In the genomic region with DNA sequence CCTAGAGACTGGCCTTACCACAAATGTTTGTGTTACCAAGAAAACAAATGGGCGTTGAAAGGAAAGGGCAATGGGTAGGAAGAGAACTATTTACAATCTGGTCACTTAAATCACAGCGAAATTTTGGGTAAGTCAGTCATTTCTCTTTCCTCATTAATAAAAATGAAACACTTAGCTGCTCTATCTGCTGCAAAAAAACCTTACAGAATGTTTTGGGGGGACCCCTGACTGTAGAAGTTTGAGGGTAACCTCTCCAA, we compare ENCODE assay signal across 8 cellular contexts. TPM values are rescaled to one million over a fixed set of nuclear protein-coding genes. Genes with fewer than 3 reads are reported as not detected.
DNase-seq lines count a peak whose midpoint lies in the region; ATAC-seq and TF ChIP-seq lines count a peak whose summit lies in the region.

No MANE protein-coding gene starts in this region.

- no peaks in the 10 kb centered on the region for H3K9me2 ChIP-seq in HCT116 (ENCODE audit: insufficient read depth)

- H3K9ac ChIP-seq in HCT116 (ENCODE audit: low read length) (peak overlapping the region; percentile 93), smooth muscle cell (ENCODE audit: low read depth) (peak overlapping the region; percentile 99)

- TF ChIP-seq POLR2A in HCT116 (IDR thresholded peaks at IDR 0.05; ENCODE audit: borderline replicate concordance, extremely low read depth, insufficient read depth, insufficient read length): no peak

- POLR2A ChIA-PET in HCT116 (lab: Charles Lee): interaction anchor here (0.7 to 1.7 kb wide), 3 partner anchors 12 to 39 kb away, joined by 3 to 6 read pairs (median 5); a partner anchor contains a TSS

- no peaks in the 10 kb centered on the region for H3K9me3 ChIP-seq in HCT116 (ENCODE audit: control insufficient read depth in 1 of 2, insufficient read depth in 1 of 2, low read depth in 1 of 2, low read length in 2 of 2)
- H3K9me3 ChIP-seq in right cardiac atrium (ENCODE audit: control insufficient read depth, low read length): no peaks in the 10 kb centered on the region
- H3K9me3 ChIP-seq in smooth muscle cell (replicated peaks; ENCODE audit: low read depth): no peaks in the 10 kb centered on the region

- ATAC-seq in HCT116: no peak
- ATAC-seq in right cardiac atrium: no peak
- no peak for ATAC-seq in GM21367 (IDR thresholded peaks at IDR 0.05; ENCODE audit: unreplicated experiment)
- ATAC-seq in HG03432 (IDR thresholded peaks at IDR 0.05; ENCODE audit: unreplicated experiment): no peak

- peaks cover 30% of the 10 kb centered on the region for H3F3A ChIP-seq in smooth muscle cell (ENCODE audit: low read depth)

- H2AFZ ChIP-seq in HCT116 (ENCODE audit: low read depth, low read length, poor library complexity, severe bottlenecking) (no peak overlapping the region), smooth muscle cell (ENCODE audit: low read depth) (peak overlapping the region; percentile 64)

- CTCF ChIA-PET in HCT116 (lab: Charles Lee): interaction anchor here (2.4 kb wide), 1 partner anchor 30 kb away, joined by 18 read pairs; no protein-coding TSS in a partner anchor

- peak overlapping the region; percentile 83 to 96 for H3K4me3 ChIP-seq in HCT116 (replicated peaks in 1 of 2; ENCODE audit: low read depth in 1 of 2, low read length in 2 of 2)
- peak overlapping the region; percentile 97 for H3K4me3 ChIP-seq in WI38 (ENCODE audit: low read depth, low read length)
- peak overlapping the region; percentile 89 for H3K4me3 ChIP-seq in right cardiac atrium (ENCODE audit: low read length)
- H3K4me3 ChIP-seq in smooth muscle cell: peak overlapping the region; percentile 98

- RAD21 ChIA-PET in HCT116 (lab: Charles Lee; ENCODE audit: low non-redundant PET in 1 of 2, low total read pairs in 2 of 2, uncharacterized antibody in 2 of 2, unreplicated experiment in 2 of 2): no interaction called here

- H3K79me2 ChIP-seq in HCT116 (ENCODE audit: insufficient read depth, low read length) (peaks cover 59% of the 10 kb centered on the region), smooth muscle cell (ENCODE audit: low read depth) (peaks cover 69% of the 10 kb centered on the region)

- H3K4me2 ChIP-seq in HCT116 (ENCODE audit: low read length) (peak overlapping the region; percentile 82), smooth muscle cell (peak overlapping the region; percentile 94)

- H4K20me1 ChIP-seq in HCT116 (ENCODE audit: insufficient read depth) (peaks cover 4% of the 10 kb centered on the region; the same call in 1 of the 2 replicates), smooth muscle cell (ENCODE audit: low read depth) (peaks cover 48% of the 10 kb centered on the region)

- H3K36me3 ChIP-seq in HCT116 (ENCODE audit: control insufficient read depth in 1 of 2, insufficient read depth in 2 of 2, low read length in 2 of 2) (peaks cover 4 to 6% of the 10 kb centered on the region in 2 experiments; a peak in 2 of 4 replicates), smooth muscle cell (ENCODE audit: low read depth) (no peaks in the 10 kb centered on the region)

- no peak for TF ChIP-seq RAD21 in HCT116 (IDR thresholded peaks at IDR 0.05; ENCODE audit: low read depth)

- H3K27me3 ChIP-seq in HCT116 (ENCODE audit: insufficient read depth, low read length) (no peaks in the 10 kb centered on the region), right cardiac atrium (ENCODE audit: control insufficient read depth, insufficient read depth) (no peaks in the 10 kb centered on the region), smooth muscle cell (ENCODE audit: low read depth) (no peaks in the 10 kb centered on the region)

- BruUV-seq in HCT116 (replicated peaks; lab: Mats Ljungman, UMichigan): TSS peak; percentile 83

- WGBS in right cardiac atrium: 17% methylated on average over 2 of the region's 2 CpGs
- 16% methylated on average over 2 of the region's 2 CpGs for WGBS in smooth muscle cell (ENCODE audit: low lambda C conversion rate)

- H3K4me1 ChIP-seq in HCT116 (ENCODE audit: control insufficient read depth in 1 of 2, insufficient read depth in 2 of 2, low read length in 2 of 2) (peaks cover 20 to 53% of the 10 kb centered on the region in 2 experiments), right cardiac atrium (ENCODE audit: control insufficient read depth, insufficient read depth, low read length) (peaks cover 12% of the 10 kb centered on the region), smooth muscle cell (ENCODE audit: low read depth) (peaks cover 43% of the 10 kb centered on the region)

- intact Hi-C loops in HCT116 (cut with micrococcal nuclease): loop anchor here (1.0 kb wide), 1 partner anchor 40 kb away; a partner anchor contains a TSS
- intact Hi-C loops in right cardiac atrium (cut with DNase I): no loop called here

- H3K27ac ChIP-seq in HCT116 (ENCODE audit: low read depth, low read length) (peak overlapping the region; percentile 83), right cardiac atrium (ENCODE audit: low read length) (peak overlapping the region; percentile 95), smooth muscle cell (ENCODE audit: low read depth) (peak overlapping the region; percentile 98)

- TF ChIP-seq CTCF in HCT116 (IDR thresholded peaks at IDR 0.05 in 2 of 3, conservative IDR thresholded peaks at IDR 0.05 in 1 of 3; ENCODE audit: borderline replicate concordance in 1 of 3, insufficient read depth in 1 of 3, low read depth in 2 of 3, low read length in 2 of 3) (no peak), WI38 (IDR thresholded peaks at IDR 0.05; ENCODE audit: low read depth, low read length) (no peak), smooth muscle cell (IDR thresholded peaks at IDR 0.05; ENCODE audit: borderline replicate concordance, insufficient read depth, poor library complexity, severe bottlenecking) (no peak)

- DNase-seq in HCT116 (ENCODE audit: low read depth, low spot score) (no peak), right cardiac atrium (no peak), smooth muscle cell (lab: John Stamatoyannopoulos, UW; ENCODE audit: unreplicated experiment) (no peak), NCI-H1105 treated with DMSO at 0.1 percent for 48 hours (lab: John Stamatoyannopoulos, UW) (no peak)
- no peak for DNase-seq in stimulated activated CD4-positive, alpha-beta T cell treated with anti-CD3 and anti-CD28 coated beads, Interleukin-12 subunit alpha, Interleukin-12 subunit beta, amount 100 ng/mL, for 4 hours

TF ChIP-seq in HCT116, 20 proteins besides CTCF, POLR2A, EP300 and RAD21:
- no peak for TF ChIP-seq SRF (IDR thresholded peaks at IDR 0.05; ENCODE audit: low read depth)
- TF ChIP-seq JUND (IDR thresholded peaks at IDR 0.05): no peak
- TF ChIP-seq TCF7L2 (IDR thresholded peaks at IDR 0.05; ENCODE audit: borderline replicate concordance, extremely low read depth, insufficient read depth, insufficient read length): no peak
- no peak for TF ChIP-seq EGR1 (IDR thresholded peaks at IDR 0.05; ENCODE audit: low read depth)
- no peak for TF ChIP-seq ZFX (IDR thresholded peaks at IDR 0.05)
- TF ChIP-seq POLR2AphosphoS5 (IDR thresholded peaks at IDR 0.05; ENCODE audit: low read depth, low read length): no peak
- no peak for TF ChIP-seq SIN3A (IDR thresholded peaks at IDR 0.05; ENCODE audit: low read depth)
- TF ChIP-seq, protein P1, sequence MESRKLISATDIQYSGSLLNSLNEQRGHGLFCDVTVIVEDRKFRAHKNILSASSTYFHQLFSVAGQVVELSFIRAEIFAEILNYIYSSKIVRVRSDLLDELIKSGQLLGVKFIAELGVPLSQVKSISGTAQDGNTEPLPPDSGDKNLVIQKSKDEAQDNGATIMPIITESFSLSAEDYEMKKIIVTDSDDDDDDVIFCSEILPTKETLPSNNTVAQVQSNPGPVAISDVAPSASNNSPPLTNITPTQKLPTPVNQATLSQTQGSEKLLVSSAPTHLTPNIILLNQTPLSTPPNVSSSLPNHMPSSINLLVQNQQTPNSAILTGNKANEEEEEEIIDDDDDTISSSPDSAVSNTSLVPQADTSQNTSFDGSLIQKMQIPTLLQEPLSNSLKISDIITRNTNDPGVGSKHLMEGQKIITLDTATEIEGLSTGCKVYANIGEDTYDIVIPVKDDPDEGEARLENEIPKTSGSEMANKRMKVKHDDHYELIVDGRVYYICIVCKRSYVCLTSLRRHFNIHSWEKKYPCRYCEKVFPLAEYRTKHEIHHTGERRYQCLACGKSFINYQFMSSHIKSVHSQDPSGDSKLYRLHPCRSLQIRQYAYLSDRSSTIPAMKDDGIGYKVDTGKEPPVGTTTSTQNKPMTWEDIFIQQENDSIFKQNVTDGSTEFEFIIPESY (IDR thresholded peaks at IDR 0.05; ENCODE audit: extremely low read depth, insufficient replicate concordance, low read length): no peak

RNA-seq across cellular contexts. Expression of a gene that starts 0.7 kb away (rescaled TPM):
- total RNA-seq in HCT116 (2021; ENCODE audit: unreplicated experiment) (145 TPM), right cardiac atrium (10 to 100 TPM; 66.6 to 80.7 (median 68.2) TPM), smooth muscle cell (112 and 115 TPM in 2 replicates)
- 163 and 200 TPM in 2 replicates for polyA plus RNA-seq in HCT116 (2012)
- polyA plus RNA-seq in right cardiac atrium (125 TPM), smooth muscle cell (202 and 208 TPM in 2 replicates)

RNA-seq across cellular contexts. Expression of a gene that starts 1.5 kb away (rescaled TPM):
- total RNA-seq in HCT116 (2021; ENCODE audit: unreplicated experiment) (40.5 TPM), right cardiac atrium (10 to 100 TPM; 24.3 to 29.0 (median 27.4) TPM), smooth muscle cell (37.3 and 47.0 TPM in 2 replicates)
- 41.6 and 46.0 TPM in 2 replicates for polyA plus RNA-seq in HCT116 (2012)
- polyA plus RNA-seq in right cardiac atrium (26.7 TPM), smooth muscle cell (65.8 and 79.7 TPM in 2 replicates)

RNA-seq across cellular contexts. Expression of a gene that starts 3.9 kb away (rescaled TPM):
- total RNA-seq in HCT116 (2021; ENCODE audit: unreplicated experiment) (25.4 TPM), right cardiac atrium (10 to 100 TPM; 27.5 to 34.0 (median 32.0) TPM), smooth muscle cell (23.0 and 31.3 TPM in 2 replicates)
- 21.6 and 22.6 TPM in 2 replicates for polyA plus RNA-seq in HCT116 (2012)
- polyA plus RNA-seq in right cardiac atrium (20.8 TPM), smooth muscle cell (32.7 and 38.3 TPM in 2 replicates)

RNA-seq across cellular contexts. Expression of a gene that starts 26.9 kb away (rescaled TPM):
- total RNA-seq in HCT116 (2021; ENCODE audit: unreplicated experiment) (100 TPM), right cardiac atrium (10 to 100 TPM; 29.7 to 35.6 (median 31.9) TPM), smooth muscle cell (35.5 and 46.3 TPM in 2 replicates)
- 83.4 and 101 TPM in 2 replicates for polyA plus RNA-seq in HCT116 (2012)
- polyA plus RNA-seq in right cardiac atrium (21.7 TPM), smooth muscle cell (64.5 and 74.7 TPM in 2 replicates)

RNA-seq across cellular contexts. Expression of a gene that starts 38.7 kb away (rescaled TPM):
- total RNA-seq in HCT116 (2021; ENCODE audit: unreplicated experiment): 1.4 TPM
- polyA plus RNA-seq in HCT116 (2012): 1.7 and 2.7 TPM in 2 replicates
- under 1 TPM in 1 of 4 donors, not detected in 3; 0.53 TPM for total RNA-seq in right cardiac atrium
- 0.41 TPM for polyA plus RNA-seq in right cardiac atrium
- total RNA-seq in smooth muscle cell: not detected in 2 replicates
- 0.46 and 0.57 TPM in 2 replicates for polyA plus RNA-seq in smooth muscle cell
